8 cellular contexts compared by ENCODE assay signal in the genomic region with DNA sequence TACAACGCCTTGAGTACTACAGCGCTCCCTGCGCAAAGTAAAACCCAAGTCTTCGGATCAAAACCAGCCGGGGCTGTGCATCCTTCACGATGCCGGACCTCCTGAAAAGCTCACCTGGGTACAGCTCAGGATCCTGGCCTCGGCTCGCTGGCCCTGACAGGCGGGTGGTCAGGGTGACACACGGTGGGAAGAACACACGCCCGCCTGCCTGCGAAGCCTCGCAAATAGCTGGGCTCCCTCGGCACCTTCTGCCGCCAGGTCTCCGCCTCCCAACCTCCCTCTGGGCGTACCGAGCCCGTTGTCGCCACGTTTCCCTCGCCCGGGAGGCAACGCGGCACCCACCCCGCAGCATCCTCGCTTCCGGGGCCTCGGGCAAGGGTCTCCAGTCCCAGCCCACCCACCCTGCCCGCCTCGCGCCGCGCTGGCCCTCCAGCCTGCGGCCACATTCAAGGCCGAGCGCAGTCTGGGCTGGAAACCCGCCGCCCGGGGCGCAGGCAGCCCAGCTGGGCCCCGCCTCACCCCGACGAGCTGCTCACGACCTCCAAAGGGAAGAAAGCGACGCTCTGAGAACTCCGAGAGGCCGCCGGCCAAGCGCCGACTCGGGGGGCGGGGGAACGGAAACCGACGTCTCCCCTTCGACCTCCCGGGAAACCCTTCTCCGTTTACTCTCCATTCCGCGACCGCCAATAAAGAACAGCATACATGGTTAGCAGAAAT. TPM values are rescaled to one million over a fixed set of nuclear protein-coding genes. Genes with fewer than 3 reads are reported as not detected.
DNase-seq lines count a peak whose midpoint lies in the region; ATAC-seq and TF ChIP-seq lines count a peak whose summit lies in the region.

No MANE protein-coding gene starts in this region.

- WGBS in adipose tissue, 3 donors = 0% methylated on average over 63 to 65 of the region's 65 CpGs
- WGBS in heart right ventricle, 2 donors = 0% methylated on average over 61 to 65 of the region's 65 CpGs

- H3K27ac Mint-ChIP-seq in CD4-positive, alpha-beta memory T cell = peak overlapping the region; percentile 99 to 100 (median 99)
- peak overlapping the region; percentile 100 for H3K27ac Mint-ChIP-seq in T-helper 1 cell treated with Interleukin-12 subunit alpha and Interleukin-12 subunit beta and Interleukin-4 antibody, amounts not matched to agents 30 μg/mL and 1 μg/mL, for 36 hours

- H3K27ac ChIP-seq in CD4-positive, alpha-beta memory T cell (ENCODE audit: low read depth, low read length) = peak overlapping the region; percentile 89
- H3K27ac ChIP-seq in HUES48 (ENCODE audit: low read depth, low read length) = peak overlapping the region; percentile 87
- H3K27ac ChIP-seq in adipose tissue (ENCODE audit: low read depth, low read length) = peak overlapping the region; percentile 68
- H3K27ac ChIP-seq in heart right ventricle = peak overlapping the region; percentile 92 to 98 (median 96)
- H3K27ac ChIP-seq in upper lobe of right lung = peak overlapping the region; percentile 97

- ATAC-seq in GM21381 (IDR thresholded peaks at IDR 0.05; ENCODE audit: unreplicated experiment) (peak; percentile 20), heart right ventricle (peak; percentile 32 to 60 (median 52)), upper lobe of right lung (peak; percentile 57)

- H3K4me1 ChIP-seq in CD4-positive, alpha-beta memory T cell (ENCODE audit: insufficient read depth, low read length) = peaks cover 48% of the 10 kb centered on the region
- H3K4me1 ChIP-seq in HUES48 (ENCODE audit: control insufficient read depth, insufficient read depth, low read length) (peaks cover 6% of the 10 kb centered on the region; the same call in 1 of the 2 replicates), heart right ventricle (peaks cover 0 to 38% (median 22%) of the 10 kb centered on the region in 9 donors), upper lobe of right lung (peaks cover 29% of the 10 kb centered on the region)

- H3K9ac ChIP-seq in HUES48 (ENCODE audit: low read depth, low read length) = peak overlapping the region; percentile 74

- H3K36me3 ChIP-seq in CD4-positive, alpha-beta memory T cell (ENCODE audit: insufficient read depth, low read length) = no peaks in the 10 kb centered on the region
- no peaks in the 10 kb centered on the region for H3K36me3 ChIP-seq in HUES48 (ENCODE audit: control insufficient read depth, insufficient read depth, low read length)
- H3K36me3 ChIP-seq in heart right ventricle = no peaks in the 10 kb centered on the region
- no peaks in the 10 kb centered on the region for H3K36me3 ChIP-seq in upper lobe of right lung

- CTCF ChIA-PET in CD4-positive, alpha-beta memory T cell (lab: Charles Lee; ENCODE audit: partially characterized antibody) = interaction anchor here (1.0 to 2.7 kb wide), 9 partner anchors 14 to 173 kb away, joined by 3 to 18 read pairs (median 4); partner anchors contain the start of genes HERC5 and HERC6

- H3K4me1 Mint-ChIP-seq in CD4-positive, alpha-beta memory T cell = peaks cover 33 to 64% (median 44%) of the 10 kb centered on the region in 4 donors
- peaks cover 34% of the 10 kb centered on the region for H3K4me1 Mint-ChIP-seq in T-helper 1 cell treated with Interleukin-12 subunit alpha and Interleukin-12 subunit beta and Interleukin-4 antibody, amounts not matched to agents 30 μg/mL and 1 μg/mL, for 36 hours (ENCODE audit: low read depth)

- intact Hi-C loops in CD4-positive, alpha-beta memory T cell (cut with micrococcal nuclease) = loop anchor here (1.0 to 5.0 kb wide), 12 partner anchors 36 to 1350 kb away; partner anchors contain the start of genes GPRIN3, HERC5, NAP1L5 and PYURF
- intact Hi-C loops in heart right ventricle (cut with DNase I) = loop anchor here in 7 of 10 donors (2.0 to 10.0 kb wide), 11 partner anchors 42 to 311 kb away; partner anchors contain the start of genes HERC6 (in 6 of the 7), HERC5 (in 4 of the 7), PYURF (in 2 of the 7) and HERC3 (in 1 of the 7)
- intact Hi-C loops in posterior vena cava (cut with DNase I) = loop anchor here in 1 of 2 donors (10.0 kb wide), 1 partner anchor 91 kb away; the partner anchor contains the start of gene HERC6
- intact Hi-C loops in upper lobe of right lung (cut with DNase I) = no loop called here

- peak overlapping the region; percentile 94 to 99 (median 96) for H3K4me3 Mint-ChIP-seq in CD4-positive, alpha-beta memory T cell
- H3K4me3 Mint-ChIP-seq in T-helper 1 cell treated with Interleukin-12 subunit alpha and Interleukin-12 subunit beta and Interleukin-4 antibody, amounts not matched to agents 30 μg/mL and 1 μg/mL, for 36 hours = peak overlapping the region; percentile 99

- peak; percentile 65 to 86 (median 70) for DNase-seq in CD4-positive, alpha-beta memory T cell
- DNase-seq in heart right ventricle (peak; percentile 70 to 72), posterior vena cava (ENCODE audit: low spot score) (peak; percentile 89), upper lobe of right lung (peak; percentile 84)

- TF ChIP-seq CTCF in heart right ventricle (IDR thresholded peaks at IDR 0.05) (no peak), upper lobe of right lung (IDR thresholded peaks at IDR 0.05) (no peak)

- H3K36me3 Mint-ChIP-seq in CD4-positive, alpha-beta memory T cell = peaks cover 0 to 17% of the 10 kb centered on the region in 2 donors
- H3K36me3 Mint-ChIP-seq in T-helper 1 cell treated with Interleukin-12 subunit alpha and Interleukin-12 subunit beta and Interleukin-4 antibody, amounts not matched to agents 30 μg/mL and 1 μg/mL, for 36 hours (ENCODE audit: low read depth) = peaks cover 27% of the 10 kb centered on the region

- H3K9me3 Mint-ChIP-seq in CD4-positive, alpha-beta memory T cell = peaks cover 0 to 2% (median 0%) of the 10 kb centered on the region in 8 donors
- no peaks in the 10 kb centered on the region for H3K9me3 Mint-ChIP-seq in T-helper 1 cell treated with Interleukin-12 subunit alpha and Interleukin-12 subunit beta and Interleukin-4 antibody, amounts not matched to agents 30 μg/mL and 1 μg/mL, for 36 hours

- no peaks in the 10 kb centered on the region for H3K9me3 ChIP-seq in CD4-positive, alpha-beta memory T cell (ENCODE audit: control insufficient read depth in 1 of 2, low read length in 2 of 2)
- no peaks in the 10 kb centered on the region for H3K9me3 ChIP-seq in HUES48 (ENCODE audit: control insufficient read depth, insufficient read depth, low read length)
- no peaks in the 10 kb centered on the region for H3K9me3 ChIP-seq in heart right ventricle
- no peaks in the 10 kb centered on the region for H3K9me3 ChIP-seq in upper lobe of right lung

- no peaks in the 10 kb centered on the region for H3K27me3 ChIP-seq in CD4-positive, alpha-beta memory T cell (ENCODE audit: insufficient read depth, low read length)
- peaks cover 25% of the 10 kb centered on the region for H3K27me3 ChIP-seq in HUES48 (ENCODE audit: control insufficient read depth, insufficient read depth, low read length)
- H3K27me3 ChIP-seq in heart right ventricle = no peaks in the 10 kb centered on the region
- no peaks in the 10 kb centered on the region for H3K27me3 ChIP-seq in upper lobe of right lung

- H3K4me3 ChIP-seq in CD4-positive, alpha-beta memory T cell (ENCODE audit: low read length in 2 of 2) = peak overlapping the region; percentile 83 to 92
- H3K4me3 ChIP-seq in HUES48 (ENCODE audit: low read depth, low read length) = peak overlapping the region; percentile 76
- H3K4me3 ChIP-seq in heart right ventricle = peak overlapping the region; percentile 50 to 91 (median 80)
- H3K4me3 ChIP-seq in upper lobe of right lung = peak overlapping the region; percentile 78

- no peaks in the 10 kb centered on the region for H3K27me3 Mint-ChIP-seq in CD4-positive, alpha-beta memory T cell
- no peaks in the 10 kb centered on the region for H3K27me3 Mint-ChIP-seq in T-helper 1 cell treated with Interleukin-12 subunit alpha and Interleukin-12 subunit beta and Interleukin-4 antibody, amounts not matched to agents 30 μg/mL and 1 μg/mL, for 36 hours (ENCODE audit: low read depth)

- POLR2A ChIA-PET in CD4-positive, alpha-beta memory T cell (lab: Charles Lee; ENCODE audit: partially characterized antibody) = interaction anchor here (0.7 to 4.8 kb wide), 38 partner anchors 8 to 1348 kb away, joined by 3 to 109 read pairs (median 5); partner anchors contain the start of genes AFF1, GPRIN3, HERC3 and HERC5

RNA-seq across cellular contexts. Expression of gene PPM1K, which starts 0.5 kb away (rescaled TPM):
- total RNA-seq in CD4-positive, alpha-beta memory T cell = 10 to 100 TPM; 82.2 to 84.3 TPM
- 10 to 100 TPM; 83.8 to 84.5 TPM for polyA plus RNA-seq in CD4-positive, alpha-beta memory T cell
- polyA plus RNA-seq in adipose tissue (1 to 10 TPM; 4.4 to 7.5 (median 7.3) TPM), heart right ventricle (10 to 100 TPM; 47.4 to 58.5 TPM)
- total RNA-seq in heart right ventricle (100 to 1,000 TPM; 160 to 357 (median 282) TPM), posterior vena cava (10 to 100 TPM; 23.8 to 31.6 TPM), upper lobe of right lung (37.7 TPM)

Comparison
In these comparisons a context has a peak if more than half of its experiments do, and no peak if none do; other contexts are left out.
1. Peak in every context shown above with its lines: DNase-seq, ATAC-seq, H3K4me3 ChIP-seq and H3K27ac ChIP-seq.